ENCODE assay signal across 20 cellular contexts in the genomic region with DNA sequence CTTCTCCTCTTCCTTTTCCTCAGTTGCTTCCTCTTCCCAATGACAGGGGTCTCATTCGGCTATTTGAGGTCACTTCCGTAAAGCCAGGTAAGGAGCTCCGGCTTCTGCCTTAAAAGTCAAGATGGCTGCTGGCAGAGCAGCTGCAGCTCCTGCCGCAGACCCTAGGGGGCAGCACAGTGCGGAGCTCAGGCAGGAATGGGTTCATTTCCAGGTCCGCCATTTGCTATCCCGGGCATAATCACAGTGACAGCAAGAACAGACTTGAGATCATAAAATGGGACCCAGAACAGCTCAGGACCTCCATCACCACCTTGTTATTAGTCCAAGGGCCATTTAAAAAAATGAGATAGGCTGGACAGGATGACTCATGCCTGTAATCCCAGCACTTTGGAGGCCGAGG.
DNase-seq lines count a peak whose midpoint lies in the region; ATAC-seq and TF ChIP-seq lines count a peak whose summit lies in the region.
"Had no signal": no experiment of that assay in that cellular context is flagged by ENCODE, and none has a peak within 500 bp of the region (broad histone marks: within the 10 kb centered on the region; RNA-seq: fewer than 3 reads in every experiment).

No MANE protein-coding gene starts in this region.

- intact Hi-C loops in lower leg skin (cut with DNase I; ENCODE audit: low total_unique reads) = no loop called here

- ATAC-seq in WTC11 = no peak
- ATAC-seq: esophagus mucosa, heart left ventricle, mucosa of descending colon had no signal

- H3K4me1 Mint-ChIP-seq in HFFc6 (ENCODE audit: low read depth) = no peaks in the 10 kb centered on the region
- no peaks in the 10 kb centered on the region for H3K4me1 Mint-ChIP-seq in WTC11
- no peaks in the 10 kb centered on the region for H3K4me1 Mint-ChIP-seq in progenitor cell of endocrine pancreas (ENCODE audit: low read depth)
- H3K4me1 Mint-ChIP-seq: CD4-positive, alpha-beta memory T cell had no signal

- peaks cover 35% of the 10 kb centered on the region for H3K9me3 Mint-ChIP-seq in HFFc6
- peaks cover 44% of the 10 kb centered on the region for H3K9me3 Mint-ChIP-seq in WTC11
- no peaks in the 10 kb centered on the region for H3K9me3 Mint-ChIP-seq in progenitor cell of endocrine pancreas (ENCODE audit: low read depth)
- H3K9me3 Mint-ChIP-seq: activated naive CD4-positive, alpha-beta T cell treated with anti-CD3 and anti-CD28 coated beads for 36 hours had no signal

- H3K27ac Mint-ChIP-seq in HFFc6 (no peak overlapping the region), WTC11 (no peak overlapping the region), progenitor cell of endocrine pancreas (no peak overlapping the region)
- H3K27ac Mint-ChIP-seq: activated naive CD4-positive, alpha-beta T cell treated with anti-CD3 and anti-CD28 coated beads for 36 hours; CD4-positive, alpha-beta memory T cell had no signal

- 86 to 89% methylated on average over 8 of the region's 8 CpGs for WGBS in lower leg skin, 2 donors

- H3K36me3 Mint-ChIP-seq in HFFc6 (ENCODE audit: low read depth) (no peaks in the 10 kb centered on the region; the same call in 1 of the 2 replicates), WTC11 (peaks cover 17% of the 10 kb centered on the region), progenitor cell of endocrine pancreas (ENCODE audit: insufficient read depth) (no peaks in the 10 kb centered on the region)
- H3K36me3 Mint-ChIP-seq: CD4-positive, alpha-beta memory T cell had no signal

- CTCF ChIA-PET in WTC11 (lab: Charles Lee) = interaction anchor here (0.6 to 1.2 kb wide), 6 partner anchors 15 to 191 kb away, joined by 3 to 5 read pairs (median 3); no protein-coding TSS in a partner anchor

- H3K4me3 Mint-ChIP-seq in HFFc6 (no peak overlapping the region), WTC11 (no peak overlapping the region), progenitor cell of endocrine pancreas (ENCODE audit: low read depth) (no peak overlapping the region)
- H3K4me3 Mint-ChIP-seq: activated naive CD4-positive, alpha-beta T cell treated with anti-CD3 and anti-CD28 coated beads for 36 hours; CD4-positive, alpha-beta memory T cell had no signal

- TF ChIP-seq POLR2A in lower leg skin (IDR thresholded peaks at IDR 0.05) = no peak

- TF ChIP-seq CTCF in HFFc6 (IDR thresholded peaks at IDR 0.05) (peak; percentile 18; the same call in 1 of the 2 replicates), WTC11 (IDR thresholded peaks at IDR 0.05) (no peak), progenitor cell of endocrine pancreas (IDR thresholded peaks at IDR 0.05; ENCODE audit: unreplicated experiment) (peak; percentile 11), lower leg skin (IDR thresholded peaks at IDR 0.05) (no peak)

- no peak overlapping the region for H3K4me3 ChIP-seq in lower leg skin (ENCODE audit: low read depth, poor library complexity, severe bottlenecking)
- H3K4me3 ChIP-seq: heart left ventricle, mucosa of descending colon, sigmoid colon had no signal

- POLR2A ChIA-PET in WTC11 (lab: Charles Lee) = no interaction called here

- DNase-seq in NCI-H146 (lab: John Stamatoyannopoulos, UW) = peak; percentile 2
- DNase-seq in NCI-H146 treated with DMSO at 0.1 percent for 48 hours (lab: John Stamatoyannopoulos, UW; ENCODE audit: unreplicated experiment) = no peak
- DNase-seq in HFFc6 = no peak
- DNase-seq in WTC11 (ENCODE audit: low spot score) = peak; percentile 13
- DNase-seq in progenitor cell of endocrine pancreas (ENCODE audit: low spot score, unreplicated experiment) = no peak
- DNase-seq in kidney glomerular epithelial cell (lab: John Stamatoyannopoulos, UW) = no peak
- DNase-seq in NCI-H2196 (lab: John Stamatoyannopoulos, UW; ENCODE audit: unreplicated experiment) = no peak
- DNase-seq in lower leg skin (ENCODE audit: low spot score in 2 of 2) = no peak
- DNase-seq: activated CD4-positive, CD25-positive, alpha-beta regulatory T cell treated with anti-CD3 and anti-CD28 coated beads, Interleukin-2, amount 50 U/mL, for 72 hours; activated naive CD4-positive, alpha-beta T cell treated with anti-CD3 and anti-CD28 coated beads for 36 hours; CD4-positive, alpha-beta memory T cell; dermis blood vessel endothelial cell; GDM1; heart left ventricle; Kasumi-1; mucosa of descending colon; SHP77; sigmoid colon; stimulated activated CD4-positive, alpha-beta T cell treated with anti-CD3 and anti-CD28 coated beads, Interleukin-2, amount 100 ng/mL, for 48 hours had no signal

- H3K27me3 Mint-ChIP-seq in HFFc6 (ENCODE audit: insufficient read depth) (no peaks in the 10 kb centered on the region), WTC11 (ENCODE audit: low read depth) (no peaks in the 10 kb centered on the region; the same call in 1 of the 2 replicates), progenitor cell of endocrine pancreas (no peaks in the 10 kb centered on the region)

TF ChIP-seq in WTC11, 78 proteins besides CTCF, POLR2A, EP300 and RAD21:
- TF ChIP-seq AR (CRISPR knock-in tag; IDR thresholded peaks at IDR 0.05) = no peak
- TF ChIP-seq JAZF1 (CRISPR knock-in tag; IDR thresholded peaks at IDR 0.05) = no peak
- no peak for TF ChIP-seq ZBTB21 (CRISPR knock-in tag; IDR thresholded peaks at IDR 0.05; ENCODE audit: borderline replicate concordance)
- TF ChIP-seq NFYB (CRISPR knock-in tag; conservative IDR thresholded peaks at IDR 0.05; ENCODE audit: low read depth) = no peak
- TF ChIP-seq, protein P1, sequence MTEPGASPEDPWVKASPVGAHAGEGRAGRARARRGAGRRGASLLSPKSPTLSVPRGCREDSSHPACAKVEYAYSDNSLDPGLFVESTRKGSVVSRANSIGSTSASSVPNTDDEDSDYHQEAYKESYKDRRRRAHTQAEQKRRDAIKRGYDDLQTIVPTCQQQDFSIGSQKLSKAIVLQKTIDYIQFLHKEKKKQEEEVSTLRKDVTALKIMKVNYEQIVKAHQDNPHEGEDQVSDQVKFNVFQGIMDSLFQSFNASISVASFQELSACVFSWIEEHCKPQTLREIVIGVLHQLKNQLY (CRISPR knock-in tag; IDR thresholded peaks at IDR 0.05) = no peak
- no peak for TF ChIP-seq KAT7 (CRISPR knock-in tag; IDR thresholded peaks at IDR 0.05; ENCODE audit: borderline replicate concordance)
- no peak for TF ChIP-seq ATF2 (CRISPR knock-in tag; IDR thresholded peaks at IDR 0.05; ENCODE audit: borderline replicate concordance, low read depth)
TF ChIP-seq in WTC11: peak in this region for 0.

Comparison
In these comparisons a context has a peak if more than half of its experiments do, and no peak if none do; other contexts are left out.
1. DNase-seq: peak in NCI-H146 (single experiment) and WTC11 (single experiment); none in NCI-H146 treated with DMSO at 0.1 percent for 48 hours (single experiment), HFFc6 (single experiment), progenitor cell of endocrine pancreas (single experiment), kidney glomerular epithelial cell (single experiment), NCI-H2196 (single experiment) and lower leg skin (0 of 2).
2. CTCF ChIP-seq: peak in HFFc6 (single experiment) and progenitor cell of endocrine pancreas (single experiment); none in WTC11 (single experiment) and lower leg skin (0 of 3).